Comparison of ENCODE assay signal across 12 cellular contexts in genomic region chr20:64231621-64232550, GRCh38. TPM values are rescaled to one million over a fixed set of nuclear protein-coding genes. Genes with fewer than 3 reads are reported as not detected.
DNase-seq lines count a peak whose midpoint lies in the region; ATAC-seq, FAIRE-seq and TF ChIP-seq lines count a peak whose summit lies in the region.
"Had no signal": no experiment of that assay in that cellular context is flagged by ENCODE, and none has a peak within 500 bp of the region (broad histone marks: within the 10 kb centered on the region; RNA-seq: fewer than 3 reads in every experiment).

No MANE protein-coding gene starts in this region.

- DNase-seq in Right ventricle myocardium superior (peak; percentile 25), left cardiac atrium (no peak), H1 (ENCODE audit: low read depth in 1 of 2, low spot score in 2 of 2) (no peak), HepG2 (ENCODE audit: low spot score) (no peak), NCI-H1092 treated with DMSO at 0.1 percent for 48 hours (lab: John Stamatoyannopoulos, UW) (no peak)
- DNase-seq in stimulated activated CD4-positive, alpha-beta T cell treated with anti-CD3 and anti-CD28 coated beads, Interleukin-2, amount 100 ng/mL, for 24 hours = no peak
- DNase-seq: CD8-positive, alpha-beta T cell; NCI-H187 treated with DMSO at 0.1 percent for 48 hours; NCI-H526 had no signal

- H3K79me1 ChIP-seq in H1 (ENCODE audit: low read depth, low read length) = no peaks in the 10 kb centered on the region

- TF ChIP-seq EP300 in H1 (IDR thresholded peaks at IDR 0.05; ENCODE audit: borderline replicate concordance in 1 of 2, low read depth in 2 of 2, low read length in 2 of 2) (no peak), HepG2 (IDR thresholded peaks at IDR 0.05; ENCODE audit: low read depth in 2 of 2, low read length in 2 of 2) (no peak), HepG2 (CRISPR knock-in tag; IDR thresholded peaks at IDR 0.05; ENCODE audit: borderline replicate concordance) (no peak)

- no peaks in the 10 kb centered on the region for H3K27me3 ChIP-seq in H1 (replicated peaks in 1 of 4; ENCODE audit: control insufficient read depth in 3 of 4, extremely low read depth in 1 of 4, insufficient read depth in 3 of 4, low read length in 3 of 4)
- peaks cover 8 to 38% of the 10 kb centered on the region in 2 experiments; a peak in 3 of 5 replicates for H3K27me3 ChIP-seq in HepG2 (ENCODE audit: control insufficient read depth in 1 of 2, insufficient read depth in 2 of 2, low read length in 2 of 2)

- POLR2A ChIA-PET in H1 (lab: Charles Lee; ENCODE audit: partially characterized antibody) (no interaction called here), HepG2 (lab: Yijun Ruan, JAX) (interaction anchor here (1.0 to 3.0 kb wide), 3 partner anchors 9 to 24 kb away, joined by 3 to 9 read pairs (median 8); partner anchors contain the start of gene PCMTD2)

- H4K91ac ChIP-seq in H1 (replicated peaks; ENCODE audit: insufficient read length, low read length) = no peak overlapping the region

- H2BK12ac ChIP-seq in H1 (ENCODE audit: low read depth, low read length) = 0 out of 2 replicates have a peak overlapping the region, but pooled peaks have one; percentile 39

- H3K4me2 ChIP-seq in H1 (ENCODE audit: insufficient read depth in 1 of 2, low read depth in 2 of 2, low read length in 2 of 2) (no peak overlapping the region), HepG2 (ENCODE audit: low read depth, low read length) (no peak overlapping the region)

- H4K5ac ChIP-seq in H1 (ENCODE audit: insufficient read length, low read depth, low read length) = no peak overlapping the region

- H3K4me1 ChIP-seq in H1 (replicated peaks in 1 of 4; ENCODE audit: control insufficient read depth in 3 of 4, insufficient read depth in 4 of 4, low read length in 3 of 4) = no peaks in the 10 kb centered on the region
- peaks cover 38% of the 10 kb centered on the region for H3K4me1 ChIP-seq in HepG2 (ENCODE audit: insufficient read depth, low read length)

- no peak overlapping the region for H2BK120ac ChIP-seq in H1 (replicated peaks; ENCODE audit: low read depth, low read length)

- H3K36me3 ChIP-seq in H1 (ENCODE audit: control insufficient read depth in 2 of 4, insufficient read depth in 4 of 4, low read length in 3 of 4) (no peaks in the 10 kb centered on the region), HepG2 (replicated peaks in 1 of 2; ENCODE audit: control insufficient read depth in 1 of 2, insufficient read depth in 2 of 2, low read length in 2 of 2) (no peaks in the 10 kb centered on the region)

- H2BK15ac ChIP-seq in H1 (ENCODE audit: low read length) = no peak overlapping the region

- no peak overlapping the region for H3K4ac ChIP-seq in H1 (replicated peaks; ENCODE audit: insufficient read length, low read depth, low read length)

- no peak overlapping the region for H3K56ac ChIP-seq in H1 (replicated peaks; ENCODE audit: insufficient read length, low read depth, low read length)

- H3K14ac ChIP-seq in H1 (ENCODE audit: insufficient read length) = no peak overlapping the region

- no peak for ATAC-seq in Right ventricle myocardium superior (ENCODE audit: poor library complexity)
- ATAC-seq in left cardiac atrium = no peak
- ATAC-seq in HepG2 = no peak; the same call in 2 of the 3 replicates
- ATAC-seq in GM21529 (IDR thresholded peaks at IDR 0.05; ENCODE audit: unreplicated experiment) = no peak
- ATAC-seq in GM21423 (IDR thresholded peaks at IDR 0.05; ENCODE audit: unreplicated experiment) = no peak
- ATAC-seq: CD8-positive, alpha-beta T cell had no signal

- in situ Hi-C loops in HepG2 (cut with HindIII; ENCODE audit: extremely low pct_ligation_motif_present, low pct_unique_long_range_greater_than_20kb) = no loop called here

- H3K9ac ChIP-seq in H1 (replicated peaks in 1 of 4; ENCODE audit: extremely low read depth in 1 of 4, low read depth in 3 of 4, low read length in 3 of 4) = no peak overlapping the region
- no peak overlapping the region for H3K9ac ChIP-seq in HepG2 (ENCODE audit: insufficient read depth, low read depth, low read length)

- FAIRE-seq in H1 (lab: Jason Lieb, UNC) (no peak), HepG2 (lab: Jason Lieb, UNC) (no peak)

- intact Hi-C loops in Right ventricle myocardium superior (cut with DNase I) (no loop called here), left cardiac atrium (cut with DNase I) (no loop called here), HepG2 (cut with micrococcal nuclease; ENCODE audit: unreplicated experiment) (no loop called here)

- H3K23me2 ChIP-seq in H1 (ENCODE audit: low read depth, low read length) = no peaks in the 10 kb centered on the region

- no peak overlapping the region for H2AK5ac ChIP-seq in H1 (ENCODE audit: low read depth, low read length)

- TF ChIP-seq CTCF in H1 (IDR thresholded peaks at IDR 0.05; ENCODE audit: control extremely low read depth in 1 of 3, insufficient read depth in 1 of 3, low read depth in 1 of 3, low read length in 3 of 3) = no peak
- TF ChIP-seq CTCF in HepG2 (CRISPR knock-in tag; IDR thresholded peaks at IDR 0.05) = no peak

- H3K79me2 ChIP-seq in H1 (ENCODE audit: control insufficient read depth in 1 of 2, insufficient read depth in 2 of 2, low read length in 2 of 2) (no peaks in the 10 kb centered on the region), HepG2 (ENCODE audit: insufficient read depth, low read length) (no peaks in the 10 kb centered on the region)

- TF ChIP-seq POLR2A in H1 (IDR thresholded peaks at IDR 0.05; ENCODE audit: control extremely low read depth in 1 of 2, low read depth in 2 of 2, low read length in 2 of 2) = no peak
- TF ChIP-seq POLR2A in HepG2 (IDR thresholded peaks at IDR 0.05; ENCODE audit: insufficient read depth in 1 of 2, low read depth in 2 of 2, low read length in 2 of 2) = no peak

- H2AFZ ChIP-seq in H1 (ENCODE audit: low read length) (no peak overlapping the region), HepG2 (ENCODE audit: low read length) (no peak overlapping the region)

- no peak overlapping the region for H3K18ac ChIP-seq in H1 (ENCODE audit: extremely low read depth, low read length)

- no peak overlapping the region for H3K23ac ChIP-seq in H1 (ENCODE audit: insufficient read length)

- H3K4me3 ChIP-seq in H1 (ENCODE audit: extremely low read depth in 1 of 4, insufficient read depth in 2 of 4, low read depth in 3 of 4, low read length in 4 of 4) (no peak overlapping the region), HepG2 (replicated peaks in 1 of 3; ENCODE audit: insufficient read depth in 1 of 3, low read depth in 2 of 3, low read length in 3 of 3) (no peak overlapping the region)

- CTCF ChIA-PET in H1 (lab: Charles Lee; ENCODE audit: partially characterized antibody) = interaction anchor here (0.6 to 1.2 kb wide), 2 partner anchors 26 to 166 kb away, joined by 3 to 5 read pairs; no protein-coding TSS in a partner anchor
- CTCF ChIA-PET in HepG2 (lab: Yijun Ruan, JAX; ENCODE audit: low intra/inter-chr PET ratio, low total read pairs) = no interaction called here

- H3K9me3 ChIP-seq in H1 (ENCODE audit: insufficient read depth in 2 of 2, low read depth in 1 of 2, low read length in 1 of 2) (peaks cover 0 to 25% of the 10 kb centered on the region in 2 experiments; a peak in 1 of 4 replicates), HepG2 (ENCODE audit: low read length) (no peaks in the 10 kb centered on the region)

- no peaks in the 10 kb centered on the region for H4K20me1 ChIP-seq in H1 (replicated peaks in 1 of 2; ENCODE audit: control insufficient read depth in 1 of 2, insufficient read depth in 2 of 2, low read length in 2 of 2)
- H4K20me1 ChIP-seq in HepG2 (ENCODE audit: insufficient read depth, low read length) = no peaks in the 10 kb centered on the region

- WGBS in H1 (ENCODE audit: extremely low coverage in 1 of 2, insufficient coverage in 1 of 2, insufficient read length in 1 of 2, insufficient replicate concordance in 2 of 2, low coverage in 1 of 2, low lambda C conversion rate in 2 of 2, missing lambda C conversion rate in 1 of 2), 2 experiments = 94% methylated on average over 25 of the region's 27 CpGs; no CpG with 5 or more reads in 1 of the 2 experiments
- WGBS in HepG2 (ENCODE audit: low lambda C conversion rate) = 75% methylated on average over 27 of the region's 27 CpGs

- TF ChIP-seq RAD21 in H1 (IDR thresholded peaks at IDR 0.05 in 1 of 2, conservative IDR thresholded peaks at IDR 0.05 in 1 of 2; ENCODE audit: low read depth in 2 of 2, low read length in 2 of 2) = no peak
- TF ChIP-seq RAD21 in HepG2 (CRISPR knock-in tag; IDR thresholded peaks at IDR 0.05) = no peak

- BruUV-seq in HepG2 (replicated peaks; lab: Mats Ljungman, UMichigan) = no TSS peak

- 0 out of 2 replicates have a peak overlapping the region, but pooled peaks have one; percentile 35 for H2BK5ac ChIP-seq in H1 (ENCODE audit: low read depth, low read length)

- no peak overlapping the region for H2BK20ac ChIP-seq in H1 (ENCODE audit: low read length)

- peak overlapping the region; percentile 20; the same call in 1 of the 2 replicates for H4K8ac ChIP-seq in H1 (ENCODE audit: extremely low read depth, insufficient read depth, low read length)

- no peak overlapping the region for H3K27ac ChIP-seq in H1 (ENCODE audit: low read depth, low read length)
- no peak overlapping the region for H3K27ac ChIP-seq in HepG2 (ENCODE audit: extremely low read length, insufficient read depth, low read length)
- H3K27ac ChIP-seq: RWPE1 had no signal

RNA-seq across cellular contexts. Expression of gene PCMTD2, which starts 23.7 kb away (rescaled TPM):
- total RNA-seq in Right ventricle myocardium superior (81.9 TPM), left cardiac atrium (10 to 100 TPM; 54.9 to 76.4 TPM), HepG2 (2016; rRNA removed; fragmentation: Illumina TruSeq; extraction: Trizol) (47.0 and 50.5 TPM in 2 replicates)
- total RNA-seq in H1 (2021; fragmentation: NEBNext Ultra II Directional; extraction: Animal tissue kit (Norgen Biotek cat#: 25700)) = 55.1 and 57.8 TPM in 2 replicates
- polyA plus RNA-seq in H1 (2011; rRNA removed) (21.4 and 24.6 TPM in 2 replicates), HepG2 (2011; rRNA removed) (66.3 and 76.9 TPM in 2 replicates)
- polyA plus RNA-seq in H1 (2011; cell fraction: cytosol; rRNA removed) = 44.6 TPM
- polyA plus RNA-seq in H1 (2011; cell fraction: nucleus; rRNA removed) = 23.3 TPM
- 39.3 to 55.1 TPM (median 48.2 TPM) in 4 replicates for polyA plus RNA-seq in H1 (2012, experiment 1 of 2)
- polyA plus RNA-seq in H1 (2012, experiment 2 of 2) = 3.9 TPM
- 28.9 TPM for polyA plus RNA-seq in H1 (2013, experiment 1 of 2)
- 28.7 TPM for polyA plus RNA-seq in H1 (2013, experiment 2 of 2)
- 33.6 and 34.0 TPM in 2 replicates for polyA minus RNA-seq in H1 (2011; rRNA and poly(A)+ RNA removed)
- 25.6 TPM for polyA minus RNA-seq in H1 (2011; cell fraction: cytosol; rRNA and poly(A)+ RNA removed)
- 23.9 TPM for polyA minus RNA-seq in H1 (2011; cell fraction: nucleus; rRNA and poly(A)+ RNA removed)
- total RNA-seq in HepG2 (2016; cell fraction: cytosol; rRNA removed; fragmentation: Illumina TruSeq; extraction: Trizol; ENCODE audit: low read depth) = 5.3 and 6.4 TPM in 2 replicates
- 44.0 and 57.6 TPM in 2 replicates for total RNA-seq in HepG2 (2016; cell fraction: insoluble cytoplasmic fraction; rRNA removed; fragmentation: Illumina TruSeq; extraction: Trizol)
- 23.6 and 27.0 TPM in 2 replicates for total RNA-seq in HepG2 (2016; cell fraction: membrane; rRNA removed; fragmentation: Illumina TruSeq; extraction: Trizol)
- total RNA-seq in HepG2 (2016; cell fraction: nucleus; rRNA removed; fragmentation: Illumina TruSeq; extraction: Trizol) = 52.1 and 60.5 TPM in 2 replicates
- 40.5 and 52.8 TPM in 2 replicates for polyA plus RNA-seq in HepG2 (2011; cell fraction: cytosol; rRNA removed)
- 117 and 148 TPM in 2 replicates for polyA plus RNA-seq in HepG2 (2011; cell fraction: nucleus; rRNA removed)
- 58.6 and 62.1 TPM in 2 replicates for polyA plus RNA-seq in HepG2 (2012)
- polyA plus RNA-seq in HepG2 (2016; cell fraction: cytosol; fragmentation: Illumina TruSeq; extraction: Trizol; ENCODE audit: low read depth) = 1.5 and 2.4 TPM in 2 replicates
- polyA plus RNA-seq in HepG2 (2016; cell fraction: insoluble cytoplasmic fraction; fragmentation: Illumina TruSeq; extraction: Trizol; ENCODE audit: low read depth) = 41.2 and 44.9 TPM in 2 replicates
- polyA plus RNA-seq in HepG2 (2016; cell fraction: membrane; fragmentation: Illumina TruSeq; extraction: Trizol; ENCODE audit: low read depth) = 10.2 and 12.5 TPM in 2 replicates
- polyA plus RNA-seq in HepG2 (2016; cell fraction: nucleus; fragmentation: Illumina TruSeq; extraction: Trizol; ENCODE audit: insufficient read depth, low read depth) = 134 and 146 TPM in 2 replicates
- 20.0 and 41.6 TPM in 2 replicates for polyA minus RNA-seq in HepG2 (2011; rRNA and poly(A)+ RNA removed; ENCODE audit: low replicate concordance)
- polyA minus RNA-seq in HepG2 (2011; cell fraction: cytosol; rRNA and poly(A)+ RNA removed) = 36.8 and 46.1 TPM in 2 replicates
- 78.9 and 107 TPM in 2 replicates for polyA minus RNA-seq in HepG2 (2011; cell fraction: nucleus; rRNA and poly(A)+ RNA removed)
